Comparison of ENCODE assay signal across 22 cellular contexts in the genomic region with DNA sequence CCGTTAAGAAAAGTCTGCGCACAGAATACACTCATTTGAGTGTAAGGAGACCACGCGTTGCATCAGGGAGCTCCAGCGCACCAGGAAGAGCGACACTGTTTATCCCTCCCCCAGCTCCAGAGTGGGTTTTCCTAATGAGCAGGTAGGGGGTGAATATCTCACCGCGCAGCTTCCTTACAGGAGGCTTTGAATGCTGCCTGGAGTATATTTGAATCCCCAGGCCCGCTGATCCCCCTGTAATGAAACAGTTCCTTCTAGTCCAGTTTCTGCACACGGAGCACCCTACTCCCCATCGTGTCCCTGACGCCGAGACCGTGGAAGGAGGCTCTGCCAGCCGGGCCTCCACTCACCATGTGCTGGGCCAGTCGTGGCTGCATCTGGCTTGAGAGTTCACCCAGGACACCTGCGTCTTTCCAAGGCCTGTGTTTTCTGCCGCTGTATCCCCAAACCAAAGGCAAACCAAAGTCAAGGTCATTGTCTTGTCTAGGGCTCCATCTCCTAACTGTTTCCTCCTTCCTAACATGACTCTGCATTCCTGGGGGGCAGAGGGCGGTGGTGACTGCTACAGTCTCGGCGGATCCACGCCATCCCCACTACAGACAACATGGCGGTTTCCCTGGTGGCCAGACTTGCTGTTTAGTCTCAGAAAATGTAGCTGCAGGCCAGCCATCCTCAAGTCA.
DNase-seq lines count a peak whose midpoint lies in the region; FAIRE-seq and TF ChIP-seq lines count a peak whose summit lies in the region.
"Had no signal": no experiment of that assay in that cellular context is flagged by ENCODE, and none has a peak within 500 bp of the region (broad histone marks: within the 10 kb centered on the region; RNA-seq: fewer than 3 reads in every experiment).

No MANE protein-coding gene starts in this region.

- H3K4me3 Mint-ChIP-seq in H9 = no peak overlapping the region
- H3K4me3 Mint-ChIP-seq: B cell; CD8-positive, alpha-beta T cell; HFFc6 had no signal

- no peaks in the 10 kb centered on the region for H3K23me2 ChIP-seq in H9 (ENCODE audit: insufficient read length, low read depth, low read length, poor library complexity, severe bottlenecking)

- no peak overlapping the region for H3K56ac ChIP-seq in H9 (ENCODE audit: insufficient read length, low read depth, low read length)

- WGBS in H9 (ENCODE audit: extremely low coverage, insufficient read length, low lambda C conversion rate) = no CpG with 5 or more reads among the region's 23 CpGs

- H3K4ac ChIP-seq in H9 (ENCODE audit: low read depth, low read length) = no peak overlapping the region

- H3K9me3 Mint-ChIP-seq in H9 = no peaks in the 10 kb centered on the region
- H3K9me3 Mint-ChIP-seq: CD8-positive, alpha-beta T cell; HFFc6 had no signal

- H3K18ac ChIP-seq in H9 (ENCODE audit: insufficient read length, low read depth, low read length) = no peak overlapping the region

- peak; percentile 45 for FAIRE-seq in GM12891 (lab: Jason Lieb, UNC)
- FAIRE-seq in RCC 7860 (lab: Jason Lieb, UNC) = no peak
- FAIRE-seq: G401.6 had no signal

- no peak for TF ChIP-seq CTCF in H9 (conservative IDR thresholded peaks at IDR 0.05)
- TF ChIP-seq CTCF in GM10248 (IDR thresholded peaks at IDR 0.05; ENCODE audit: control extremely low read depth, extremely low read depth, low read depth, missing control alignments) = no peak

- H3K27ac ChIP-seq in H9 (ENCODE audit: insufficient read length, low read depth, low read length) = no peak overlapping the region
- H3K27ac ChIP-seq: C4-2B, RWPE1 had no signal

- H2AFZ ChIP-seq in H9 (ENCODE audit: low read length) = no peak overlapping the region

- no peaks in the 10 kb centered on the region for H3K79me2 ChIP-seq in H9 (ENCODE audit: insufficient read depth, low read length)

- POLR2A ChIA-PET in GM10248 (lab: Yijun Ruan, JAX) = no interaction called here

- H4K5ac ChIP-seq in H9 (ENCODE audit: insufficient read length, low read depth, low read length) = no peak overlapping the region

- H2AK5ac ChIP-seq in H9 (ENCODE audit: insufficient read length, low read length) = no peak overlapping the region

- H3K23ac ChIP-seq in H9 (ENCODE audit: insufficient read length, low read depth, low read length) = no peak overlapping the region

- TF ChIP-seq POLR2A in GM12891 (IDR thresholded peaks at IDR 0.05; ENCODE audit: low read depth, low read length) = no peak

- H3K14ac ChIP-seq in H9 (ENCODE audit: insufficient read depth, low read length) = no peak overlapping the region

- no peak overlapping the region for H2BK20ac ChIP-seq in H9 (ENCODE audit: low read depth, low read length, poor library complexity, severe bottlenecking)

- H2BK12ac ChIP-seq in H9 (ENCODE audit: insufficient read length, low read depth, low read length) = no peak overlapping the region

- H3K27me3 ChIP-seq in H9 (ENCODE audit: insufficient read depth, low read length) = no peaks in the 10 kb centered on the region
- H3K27me3 ChIP-seq: MG63 had no signal

- CTCF ChIA-PET in GM10248 (lab: Yijun Ruan, JAX) = no interaction called here

- H3K4me1 Mint-ChIP-seq in H9 = peaks cover 33 to 42% of the 10 kb centered on the region in 2 experiments

- peaks cover 5% of the 10 kb centered on the region for H3K27me3 Mint-ChIP-seq in H9 (ENCODE audit: low read depth)

- H2BK15ac ChIP-seq in H9 (ENCODE audit: low read depth, low read length) = no peak overlapping the region

- H3T11ph ChIP-seq in H9 (ENCODE audit: low read length) = no peak overlapping the region

- no peak overlapping the region for H3K4me2 ChIP-seq in H9 (ENCODE audit: insufficient read depth, insufficient read length, low read length)

- no peak overlapping the region for H3K9ac ChIP-seq in H9 (ENCODE audit: extremely low read depth, insufficient read length, low read length)

- H3K36me3 Mint-ChIP-seq in H9 (ENCODE audit: insufficient read depth in 1 of 3, low read depth in 3 of 3) = peaks cover 0 to 2% (median 0%) of the 10 kb centered on the region in 3 experiments; a peak in 2 of 7 replicates
- H3K36me3 Mint-ChIP-seq: CD8-positive, alpha-beta T cell had no signal

- peaks cover 5% of the 10 kb centered on the region; the same call in 1 of the 2 replicates for H3K4me1 ChIP-seq in H9 (ENCODE audit: insufficient read depth, low read length)

- no peak overlapping the region for H2BK120ac ChIP-seq in H9 (ENCODE audit: low read depth, low read length, poor library complexity, severe bottlenecking)

- no peaks in the 10 kb centered on the region for H3K9me3 ChIP-seq in H9 (ENCODE audit: control insufficient read depth, low read depth, low read length)
- H3K9me3 ChIP-seq: HAP-1, MG63 had no signal

- H4K91ac ChIP-seq in H9 (ENCODE audit: insufficient read length, low read depth, low read length) = no peak overlapping the region

- no peaks in the 10 kb centered on the region for H4K20me1 ChIP-seq in H9 (ENCODE audit: control insufficient read depth, insufficient read depth, insufficient read length)

- H3K27ac Mint-ChIP-seq in H9 = peak overlapping the region in 1 of 3 experiments; percentile 30; a peak in 1 of 7 replicates
- H3K27ac Mint-ChIP-seq: B cell; CD8-positive, alpha-beta T cell; HFFc6 had no signal

- H4K8ac ChIP-seq in H9 (replicated peaks; ENCODE audit: insufficient read length, low read depth, low read length) = no peak overlapping the region

- no peaks in the 10 kb centered on the region for H3K79me1 ChIP-seq in H9 (ENCODE audit: insufficient read depth, low read depth, low read length, poor library complexity, severe bottlenecking)

- H2BK5ac ChIP-seq in H9 (ENCODE audit: insufficient read length, low read length) = no peak overlapping the region

- DNase-seq in GM12891 (ENCODE audit: insufficient read length, low spot score) (no peak), H9 (peak; percentile 18), ecto neural progenitor cell (ENCODE audit: low spot score) (peak; percentile 22), RCC 7860 (ENCODE audit: low spot score) (no peak), hippocampal formation (lab: John Stamatoyannopoulos, UW) (no peak), GM10248 (ENCODE audit: extremely low spot score) (no peak)
- peak; percentile 20 for DNase-seq in stimulated activated CD8-positive, alpha-beta memory T cell treated with anti-CD3 and anti-CD28 coated beads, Interleukin-4, amount 100 ng/mL, for 48 hours
- DNase-seq: DMS153, HFFc6, KG1, MG63, NCI-H1105 treated with DMSO at 0.1 percent for 48 hours, NCI-H2029, NCI-H446 treated with DMSO at 0.1 percent for 48 hours, NCI-H526, SHP77 treated with DMSO at 0.1 percent for 48 hours had no signal

TF ChIP-seq in GM12891, 5 proteins besides CTCF, POLR2A, EP300 and RAD21:
- TF ChIP-seq POU2F2 (IDR thresholded peaks at IDR 0.05; ENCODE audit: low read depth, low read length) (no peak), POLR2AphosphoS5 (IDR thresholded peaks at IDR 0.05; ENCODE audit: low read depth, low read length) (no peak)

Comparison
In these comparisons a context has a peak if more than half of its experiments do, and no peak if none do; other contexts are left out.
1. DNase-seq: peak in H9 (single experiment), ecto neural progenitor cell (single experiment) and stimulated activated CD8-positive, alpha-beta memory T cell treated with anti-CD3 and anti-CD28 coated beads, Interleukin-4, amount 100 ng/mL, for 48 hours (single experiment); none in GM12891 (single experiment), RCC 7860 (single experiment), hippocampal formation (0 of 2) and GM10248 (single experiment).